21 cellular contexts compared by ENCODE assay signal in genomic region chr3:83649692-83650091, GRCh38.
"Had no signal": no experiment of that assay in that cellular context is flagged by ENCODE, and none has a peak within 500 bp of the region (broad histone marks: within the 10 kb centered on the region; RNA-seq: fewer than 3 reads in every experiment).

No MANE protein-coding gene starts in this region.

- H3K4me3 ChIP-seq: colonic mucosa, esophagus squamous epithelium, gastroesophageal sphincter, left lung, pancreas, prostate gland, spleen, tibial artery had no signal

- H3K4me1 ChIP-seq: colonic mucosa, esophagus squamous epithelium, gastroesophageal sphincter, left lung, pancreas, prostate gland, spleen, tibial artery had no signal

- H3K4me1 Mint-ChIP-seq: naive thymus-derived CD4-positive, alpha-beta T cell; stimulated activated memory B cell treated with anti-CD40 and anti-IgM and Interleukin-4, amounts not matched to agents 10 μg/mL and 1 μg/mL and 100 μg/mL, for 72 hours had no signal

- H3K36me3 Mint-ChIP-seq: naive thymus-derived CD4-positive, alpha-beta T cell; stimulated activated memory B cell treated with anti-CD40 and anti-IgM and Interleukin-4, amounts not matched to agents 10 μg/mL and 1 μg/mL and 100 μg/mL, for 72 hours had no signal

- H3K27me3 Mint-ChIP-seq: naive thymus-derived CD4-positive, alpha-beta T cell; stimulated activated memory B cell treated with anti-CD40 and anti-IgM and Interleukin-4, amounts not matched to agents 10 μg/mL and 1 μg/mL and 100 μg/mL, for 72 hours; stimulated activated naive CD8-positive, alpha-beta T cell treated with anti-CD3 and anti-CD28 coated beads, Interleukin-15, Interleukin-2, amounts not matched to agents 100 ng/mL and 50 ng/mL, for 24 hours had no signal

- FAIRE-seq: pancreas had no signal

- H3K27ac ChIP-seq: colonic mucosa, esophagus squamous epithelium, gastroesophageal sphincter, left lung, pancreas, prostate gland, spleen, tibial artery had no signal

- H3K27me3 ChIP-seq: colonic mucosa, esophagus squamous epithelium, gastroesophageal sphincter, left lung, pancreas, spleen, tibial artery had no signal

- H3K36me3 ChIP-seq: colonic mucosa, esophagus squamous epithelium, gastroesophageal sphincter, left lung, pancreas, prostate gland, spleen, tibial artery had no signal

- H3K27ac Mint-ChIP-seq: naive thymus-derived CD4-positive, alpha-beta T cell; stimulated activated memory B cell treated with anti-CD40 and anti-IgM and Interleukin-4, amounts not matched to agents 10 μg/mL and 1 μg/mL and 100 μg/mL, for 72 hours; stimulated activated naive CD8-positive, alpha-beta T cell treated with anti-CD3 and anti-CD28 coated beads, Interleukin-15, Interleukin-2, amounts not matched to agents 100 ng/mL and 50 ng/mL, for 24 hours had no signal

- ATAC-seq: gastroesophageal sphincter; left lung; naive thymus-derived CD4-positive, alpha-beta T cell; pancreas; sciatic nerve; stimulated activated memory B cell treated with anti-CD40 and anti-IgM and Interleukin-4, amounts not matched to agents 10 μg/mL and 1 μg/mL and 100 μg/mL, for 72 hours had no signal

- DNase-seq: cerebellar nuclear complex; colonic mucosa; dermis blood vessel endothelial cell; esophagus squamous epithelium; foreskin fibroblast; glutamatergic neuron; islet precursor cell; mesendoderm; naive thymus-derived CD4-positive, alpha-beta T cell; spleen; stimulated activated CD4-positive, alpha-beta T cell treated with anti-CD3 and anti-CD28 coated beads, Interleukin-15, amount 100 ng/mL, for 24 hours; stimulated activated CD4-positive, alpha-beta T cell treated with anti-CD3 and anti-CD28 coated beads, Interleukin-1b, Interleukin-23, amount 100 ng/mL, for 48 hours; stimulated activated CD4-positive, alpha-beta T cell treated with anti-CD3 and anti-CD28 coated beads, Interleukin-4, amount 100 ng/mL, for 24 hours had no signal

- H3K9me3 ChIP-seq: colonic mucosa, pancreas, prostate gland, tibial artery had no signal

- H3K4me3 Mint-ChIP-seq: naive thymus-derived CD4-positive, alpha-beta T cell; stimulated activated memory B cell treated with anti-CD40 and anti-IgM and Interleukin-4, amounts not matched to agents 10 μg/mL and 1 μg/mL and 100 μg/mL, for 72 hours; stimulated activated naive CD8-positive, alpha-beta T cell treated with anti-CD3 and anti-CD28 coated beads, Interleukin-15, Interleukin-2, amounts not matched to agents 100 ng/mL and 50 ng/mL, for 24 hours had no signal
